Comparison of ENCODE assay signal across 8 cellular contexts in genomic region chr3:179452166-179452544, GRCh38. TPM values are rescaled to one million over a fixed set of nuclear protein-coding genes. Genes with fewer than 3 reads are reported as not detected.
DNase-seq lines count a peak whose midpoint lies in the region; ATAC-seq and TF ChIP-seq lines count a peak whose summit lies in the region.

No MANE protein-coding gene starts in this region.

- peak overlapping the region; percentile 92; the same call in 2 of the 3 replicates for H2BK15ac ChIP-seq in IMR-90 (ENCODE audit: low read depth, low read length)

- TF ChIP-seq CTCF in AG09309 (IDR thresholded peaks at IDR 0.05; ENCODE audit: control insufficient read depth, insufficient read depth, low read depth, low read length, missing control alignments): no peak
- TF ChIP-seq CTCF in IMR-90 (conservative IDR thresholded peaks at IDR 0.05; ENCODE audit: low read depth, low read length): no peak
- no peak for TF ChIP-seq CTCF in mucosa of descending colon (IDR thresholded peaks at IDR 0.05)

- peak overlapping the region; percentile 69 to 93 for H4K8ac ChIP-seq in IMR-90 (ENCODE audit: low read depth in 2 of 2, low read length in 2 of 2)

- no peak for TF ChIP-seq RAD21 in IMR-90 (IDR thresholded peaks at IDR 0.05; ENCODE audit: low read length)

- peak overlapping the region; percentile 94 for H2BK120ac ChIP-seq in IMR-90 (ENCODE audit: low read depth, low read length)

- dilution Hi-C loops in IMR-90 (cut with HindIII; ENCODE audit: low sequenced_read_pairs, unreplicated experiment): no loop called here

- H4K20me1 ChIP-seq in IMR-90 (ENCODE audit: insufficient read depth, low read length): peaks cover 15% of the 10 kb centered on the region; the same call in 1 of the 2 replicates

- peak overlapping the region; percentile 93 for H3K56ac ChIP-seq in IMR-90 (ENCODE audit: extremely low read depth, insufficient read depth, low read length)

- peaks cover 8% of the 10 kb centered on the region for H3K9me1 ChIP-seq in IMR-90 (ENCODE audit: insufficient read depth, low read length)

- no peaks in the 10 kb centered on the region for H3K9me3 ChIP-seq in IMR-90 (ENCODE audit: control insufficient read depth, insufficient read depth, low read length)
- H3K9me3 ChIP-seq in mucosa of descending colon: no peaks in the 10 kb centered on the region

- H3K14ac ChIP-seq in IMR-90 (replicated peaks; ENCODE audit: low read depth, low read length): peak overlapping the region; percentile 99

- CTCF ChIA-PET in IMR-90 (lab: Yijun Ruan, JAX): no interaction called here

- H3K4me2 ChIP-seq in IMR-90 (ENCODE audit: low read depth, low read length): peak overlapping the region; percentile 94

- in situ Hi-C loops in IMR-90 (cut with MboI; ENCODE audit: low sequenced_read_pairs): no loop called here

- H3K36me3 ChIP-seq in IMR-90 (ENCODE audit: control insufficient read depth, insufficient read depth, low read length): 0 out of 2 replicates have a peak, but pooled peaks cover 2% of the 10 kb centered on the region
- no peaks in the 10 kb centered on the region for H3K36me3 ChIP-seq in mucosa of descending colon (ENCODE audit: low read depth)

- H3K4me3 ChIP-seq in AG09309 (ENCODE audit: control insufficient read depth, low read depth, low read length) (peak overlapping the region; percentile 94), IMR-90 (ENCODE audit: insufficient read depth, low read depth, low read length) (peak overlapping the region; percentile 81; the same call in 1 of the 2 replicates), mucosa of descending colon (no peak overlapping the region)

- H2BK5ac ChIP-seq in IMR-90 (ENCODE audit: low read depth, low read length, poor library complexity, severe bottlenecking): peak overlapping the region; percentile 92

- peak overlapping the region; percentile 94 for H3K23ac ChIP-seq in IMR-90 (ENCODE audit: low read depth, low read length)

- WGBS in IMR-90 (ENCODE audit: extremely low coverage in 2 of 2, insufficient read length in 1 of 2), 2 experiments: no CpG with 5 or more reads among the region's 7 CpGs

- ATAC-seq in IMR-90 (ENCODE audit: low read depth): peak; percentile 9; the same call in 1 of the 2 replicates
- no peak for ATAC-seq in mucosa of descending colon
- no peak for ATAC-seq in GM21528 (IDR thresholded peaks at IDR 0.05; ENCODE audit: low FRiP score, unreplicated experiment)

- H3K4ac ChIP-seq in IMR-90 (ENCODE audit: low read depth, low read length): peak overlapping the region; percentile 84; the same call in 1 of the 2 replicates

- TF ChIP-seq POLR2A in IMR-90 (IDR thresholded peaks at IDR 0.05; ENCODE audit: low read depth, low read length): no peak

- DNase-seq in AG09309 (ENCODE audit: low read depth) (no peak), IMR-90 (peak; percentile 83), caudate nucleus (lab: John Stamatoyannopoulos, UW) (peak in 2 of 61 donors; percentile 6 to 10), myocyte (ENCODE audit: low read depth) (peak; percentile 12), KG1 (lab: John Stamatoyannopoulos, UW) (no peak), mucosa of descending colon (no peak), NCI-H345 treated with DMSO at 0.1 percent for 48 hours (lab: John Stamatoyannopoulos, UW; ENCODE audit: unreplicated experiment) (no peak)

- H3K79me1 ChIP-seq in IMR-90 (ENCODE audit: low read depth in 1 of 2, low read length in 2 of 2): peaks cover 0 to 11% of the 10 kb centered on the region in 2 experiments; a peak in 2 of 4 replicates

- H2AK5ac ChIP-seq in IMR-90 (ENCODE audit: low read depth, low read length): no peak overlapping the region

- H3K27ac ChIP-seq in IMR-90 (ENCODE audit: insufficient read depth, low read length): peak overlapping the region; percentile 92; the same call in 1 of the 2 replicates
- peak overlapping the region; percentile 39 for H3K27ac ChIP-seq in caudate nucleus (ENCODE audit: low read depth, low read length)

- BruUV-seq in IMR-90 (replicated peaks; lab: Mats Ljungman, UMichigan): no TSS peak

- peak overlapping the region; percentile 72; the same call in 1 of the 2 replicates for H4K5ac ChIP-seq in IMR-90 (ENCODE audit: low read depth, low read length)

- POLR2A ChIA-PET in IMR-90 (lab: Charles Lee; ENCODE audit: unreplicated experiment): interaction anchor here (1.2 kb wide), 1 partner anchor 9 kb away, joined by 3 read pairs; no protein-coding TSS in a partner anchor

- H3K4me1 ChIP-seq in IMR-90 (ENCODE audit: control insufficient read depth, insufficient read depth, low read length) (peaks cover 3% of the 10 kb centered on the region), mucosa of descending colon (ENCODE audit: low read depth) (peaks cover 4% of the 10 kb centered on the region)

- H2AK9ac ChIP-seq in IMR-90 (replicated peaks; ENCODE audit: low read depth, low read length, poor library complexity): no peak overlapping the region

- H3K18ac ChIP-seq in IMR-90 (ENCODE audit: low read depth, low read length): peak overlapping the region; percentile 81

- peak overlapping the region; percentile 97 for H2BK20ac ChIP-seq in IMR-90 (ENCODE audit: low read depth, low read length)

- peak overlapping the region; percentile 81 for H4K91ac ChIP-seq in IMR-90 (ENCODE audit: insufficient read depth, low read depth, low read length)

- peak overlapping the region; percentile 90 for H2AFZ ChIP-seq in IMR-90 (replicated peaks; ENCODE audit: low read length, poor library complexity)

- H3K9ac ChIP-seq in IMR-90 (ENCODE audit: low read depth, low read length): peak overlapping the region; percentile 51; the same call in 1 of the 2 replicates

- intact Hi-C loops in IMR-90 (cut with micrococcal nuclease): loop anchor here (1.0 kb wide), 1 partner anchor 75 kb away; no protein-coding TSS in a partner anchor
- intact Hi-C loops in mucosa of descending colon (cut with DNase I, micrococcal nuclease): no loop called here

- H3K27me3 ChIP-seq in IMR-90 (ENCODE audit: control insufficient read depth, insufficient read depth, low read length): no peaks in the 10 kb centered on the region

TF ChIP-seq in IMR-90, 13 proteins besides CTCF, POLR2A, EP300 and RAD21:
- TF ChIP-seq CHD1 (IDR thresholded peaks at IDR 0.05; ENCODE audit: low read depth, low read length) (no peak), SMC3 (IDR thresholded peaks at IDR 0.05; ENCODE audit: low read depth, low read length) (no peak), MXI1 (IDR thresholded peaks at IDR 0.05; ENCODE audit: borderline replicate concordance, low read depth, low read length) (no peak), MAZ (IDR thresholded peaks at IDR 0.05; ENCODE audit: borderline replicate concordance, low read depth, low read length) (no peak), ELK1 (IDR thresholded peaks at IDR 0.05; ENCODE audit: borderline replicate concordance, low read depth, low read length) (no peak), RCOR1 (IDR thresholded peaks at IDR 0.05; ENCODE audit: insufficient replicate concordance, low read length) (no peak), RFX5 (IDR thresholded peaks at IDR 0.05; ENCODE audit: low read depth, low read length) (no peak), BHLHE40 (IDR thresholded peaks at IDR 0.05; ENCODE audit: low read depth, low read length) (no peak), FOS (IDR thresholded peaks at IDR 0.05; ENCODE audit: low read depth, low read length) (no peak), NFE2L2 (IDR thresholded peaks at IDR 0.05; ENCODE audit: low read depth, low read length) (no peak), MAFK (IDR thresholded peaks at IDR 0.05; ENCODE audit: low read depth, low read length) (no peak)
- TF ChIP-seq, protein P1, sequence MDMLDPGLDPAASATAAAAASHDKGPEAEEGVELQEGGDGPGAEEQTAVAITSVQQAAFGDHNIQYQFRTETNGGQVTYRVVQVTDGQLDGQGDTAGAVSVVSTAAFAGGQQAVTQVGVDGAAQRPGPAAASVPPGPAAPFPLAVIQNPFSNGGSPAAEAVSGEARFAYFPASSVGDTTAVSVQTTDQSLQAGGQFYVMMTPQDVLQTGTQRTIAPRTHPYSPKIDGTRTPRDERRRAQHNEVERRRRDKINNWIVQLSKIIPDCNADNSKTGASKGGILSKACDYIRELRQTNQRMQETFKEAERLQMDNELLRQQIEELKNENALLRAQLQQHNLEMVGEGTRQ (IDR thresholded peaks at IDR 0.05; ENCODE audit: low read depth, low read length): no peak

RNA-seq across cellular contexts. Expression of gene GNB4, which starts 0.9 kb away (rescaled TPM):
- total RNA-seq in IMR-90 (2012; rRNA removed) (112 and 131 TPM in 2 replicates), myocyte (14.4 and 25.9 TPM in 2 replicates), mucosa of descending colon (10 to 100 TPM in 1 of 3 donors, 1 to 10 TPM in 2; 4.3 to 26.4 (median 9.0) TPM)
- 20.1 and 22.1 TPM in 2 replicates for polyA plus RNA-seq in IMR-90 (2012; rRNA removed)
- 4.1 and 7.1 TPM in 2 replicates for polyA plus RNA-seq in IMR-90 (2012; cell fraction: cytosol; rRNA removed)
- 1.9 and 12.4 TPM in 2 replicates for polyA plus RNA-seq in IMR-90 (2012; cell fraction: nucleus; rRNA removed; ENCODE audit: low replicate concordance)
- polyA plus RNA-seq in myocyte (2012): 13.8 TPM

Comparison
In these comparisons a context has a peak if more than half of its experiments do, and no peak if none do; other contexts are left out.
1. DNase-seq: peak in IMR-90 (single experiment) and myocyte (single experiment); none in AG09309 (single experiment), KG1 (single experiment), mucosa of descending colon (0 of 3) and NCI-H345 treated with DMSO at 0.1 percent for 48 hours (single experiment).